ENCODE assay signal across 17 cellular contexts in genomic region chr4:160180206-160180605, GRCh38.
DNase-seq lines count a peak whose midpoint lies in the region; ATAC-seq and TF ChIP-seq lines count a peak whose summit lies in the region.
"Had no signal": no experiment of that assay in that cellular context is flagged by ENCODE, and none has a peak within 500 bp of the region (broad histone marks: within the 10 kb centered on the region; RNA-seq: fewer than 3 reads in every experiment).

No MANE protein-coding gene starts in this region.

- H3K4me1 ChIP-seq in mesenchymal stem cell (ENCODE audit: control insufficient read depth, insufficient read depth, low read depth, low read length) (no peaks in the 10 kb centered on the region), right atrium auricular region (no peaks in the 10 kb centered on the region)

- H3K27ac Mint-ChIP-seq in chondrocyte (ENCODE audit: unreplicated experiment) = peak overlapping the region; percentile 3
- H3K27ac Mint-ChIP-seq: activated T-cell treated with anti-CD3 and anti-CD28 coated beads, Interleukin-2, amount 50 U/mL, for 24 hours; dendritic cell treated with granulocyte-macrophage colony-stimulating factor and Interleukin-4, amounts not matched to agents 40 ng/mL and 50 ng/mL, for 4 days; naive B cell; stimulated activated naive CD8-positive, alpha-beta T cell treated with anti-CD3 and anti-CD28 coated beads, Interleukin-15, amount 100 ng/mL, for 72 hours had no signal

- no peaks in the 10 kb centered on the region for H3K27me3 Mint-ChIP-seq in chondrocyte (ENCODE audit: low read depth)
- H3K27me3 Mint-ChIP-seq: activated T-cell treated with anti-CD3 and anti-CD28 coated beads, Interleukin-2, amount 50 U/mL, for 24 hours; dendritic cell treated with granulocyte-macrophage colony-stimulating factor and Interleukin-4, amounts not matched to agents 40 ng/mL and 50 ng/mL, for 4 days; naive B cell; stimulated activated naive CD8-positive, alpha-beta T cell treated with anti-CD3 and anti-CD28 coated beads, Interleukin-15, amount 100 ng/mL, for 72 hours had no signal

- H3K18ac ChIP-seq in mesenchymal stem cell (ENCODE audit: low read depth in 1 of 2, low read length in 2 of 2) = no peak overlapping the region

- H3K14ac ChIP-seq in mesenchymal stem cell (ENCODE audit: low read length in 2 of 2) = no peak overlapping the region

- no peak overlapping the region for H2BK15ac ChIP-seq in mesenchymal stem cell (ENCODE audit: low read depth, poor library complexity, severe bottlenecking)

- H4K91ac ChIP-seq in mesenchymal stem cell (ENCODE audit: low read length) = no peak overlapping the region

- H3K4me3 ChIP-seq in AG10803 (ENCODE audit: low read length) (no peak overlapping the region), mesenchymal stem cell (ENCODE audit: insufficient read depth in 1 of 2, low read depth in 1 of 2, low read length in 2 of 2) (no peak overlapping the region), right atrium auricular region (no peak overlapping the region)

- no peak for ATAC-seq in GM18858 (IDR thresholded peaks at IDR 0.05; ENCODE audit: unreplicated experiment)
- ATAC-seq: stimulated activated naive CD8-positive, alpha-beta T cell treated with anti-CD3 and anti-CD28 coated beads, Interleukin-15, amount 100 ng/mL, for 72 hours had no signal

- no peak overlapping the region for H2BK120ac ChIP-seq in mesenchymal stem cell (ENCODE audit: low read depth, low read length)

- H2BK5ac ChIP-seq in mesenchymal stem cell (ENCODE audit: low read depth, low read length, poor library complexity, severe bottlenecking) = no peak overlapping the region

- no peak overlapping the region for H2BK12ac ChIP-seq in mesenchymal stem cell (ENCODE audit: low read length in 2 of 2)

- no peak overlapping the region for H3K9ac ChIP-seq in mesenchymal stem cell (ENCODE audit: low read length)

- H3K4ac ChIP-seq in mesenchymal stem cell (ENCODE audit: low read depth in 1 of 2, low read length in 2 of 2) = no peak overlapping the region

- 56% methylated on average over 2 of the region's 2 CpGs for WGBS in mesenchymal stem cell

- no peaks in the 10 kb centered on the region for H3K9me3 Mint-ChIP-seq in chondrocyte (ENCODE audit: low read depth)

- H4K8ac ChIP-seq in mesenchymal stem cell (ENCODE audit: low read length) = no peak overlapping the region

- no peak overlapping the region for H2AK5ac ChIP-seq in mesenchymal stem cell (ENCODE audit: low read length, severe bottlenecking)

- no peaks in the 10 kb centered on the region for H3K36me3 ChIP-seq in mesenchymal stem cell (ENCODE audit: control insufficient read depth in 1 of 2, insufficient read depth in 2 of 2, low read depth in 1 of 2, low read length in 2 of 2)
- H3K36me3 ChIP-seq in right atrium auricular region = no peaks in the 10 kb centered on the region

- no peak for TF ChIP-seq POLR2A in erythroblast (IDR thresholded peaks at IDR 0.05; ENCODE audit: low read length)

- H3K27me3 ChIP-seq in mesenchymal stem cell (ENCODE audit: control insufficient read depth in 1 of 2, insufficient read depth in 1 of 2, low read length in 2 of 2) (no peaks in the 10 kb centered on the region), right atrium auricular region (no peaks in the 10 kb centered on the region)

- TF ChIP-seq CTCF in AG10803 (conservative IDR thresholded peaks at IDR 0.05; ENCODE audit: low read length) (no peak), chondrocyte (IDR thresholded peaks at IDR 0.05) (no peak), right atrium auricular region (IDR thresholded peaks at IDR 0.05) (no peak)

- H3K4me3 Mint-ChIP-seq in chondrocyte (ENCODE audit: unreplicated experiment) = no peak overlapping the region
- H3K4me3 Mint-ChIP-seq: activated T-cell treated with anti-CD3 and anti-CD28 coated beads, Interleukin-2, amount 50 U/mL, for 24 hours; dendritic cell treated with granulocyte-macrophage colony-stimulating factor and Interleukin-4, amounts not matched to agents 40 ng/mL and 50 ng/mL, for 4 days; naive B cell; stimulated activated naive CD8-positive, alpha-beta T cell treated with anti-CD3 and anti-CD28 coated beads, Interleukin-15, amount 100 ng/mL, for 72 hours had no signal

- no peaks in the 10 kb centered on the region for H3K36me3 Mint-ChIP-seq in chondrocyte (ENCODE audit: low read depth)
- H3K36me3 Mint-ChIP-seq: naive B cell had no signal

- H2AFZ ChIP-seq in mesenchymal stem cell (ENCODE audit: low read depth, low read length) = no peak overlapping the region

- peaks cover 3% of the 10 kb centered on the region for H3K9me3 ChIP-seq in mesenchymal stem cell (ENCODE audit: control insufficient read depth, low read length)
- no peaks in the 10 kb centered on the region for H3K9me3 ChIP-seq in right atrium auricular region

- peaks cover 25% of the 10 kb centered on the region for H3K4me1 Mint-ChIP-seq in chondrocyte (ENCODE audit: low read depth)
- H3K4me1 Mint-ChIP-seq: naive B cell; stimulated activated naive CD8-positive, alpha-beta T cell treated with anti-CD3 and anti-CD28 coated beads, Interleukin-15, amount 100 ng/mL, for 72 hours had no signal

- H3K27ac ChIP-seq in mesenchymal stem cell (ENCODE audit: low read length, poor library complexity, severe bottlenecking) = peak overlapping the region; percentile 13
- H3K27ac ChIP-seq in right atrium auricular region = no peak overlapping the region

- no peaks in the 10 kb centered on the region for H3K79me1 ChIP-seq in mesenchymal stem cell (replicated peaks; ENCODE audit: low read length, poor library complexity, severe bottlenecking)

- no peak overlapping the region for H3K4me2 ChIP-seq in mesenchymal stem cell (ENCODE audit: low read length, poor library complexity, severe bottlenecking)

- DNase-seq in AG10803 (ENCODE audit: low read depth) (peak; percentile 5), LoVo (ENCODE audit: low spot score) (peak; percentile 58), chondrocyte (ENCODE audit: low spot score) (no peak), mesenchymal stem cell (peak; percentile 59), NAMALWA (ENCODE audit: low spot score) (no peak), right atrium auricular region (ENCODE audit: low spot score) (no peak), erythroblast (lab: John Stamatoyannopoulos, UW) (no peak)
- DNase-seq: activated CD4-positive, alpha-beta T cell treated with anti-CD3 and anti-CD28 coated beads, Interleukin-2, amount 50 U/mL, for 4 hours; activated T-cell treated with anti-CD3 and anti-CD28 coated beads, Interleukin-2, amount 50 U/mL, for 24 hours; GF-D8; naive B cell; NCI-H2029; NCI-H524 treated with DMSO at 0.1 percent for 48 hours; posterior cingulate gyrus; stimulated activated naive CD8-positive, alpha-beta T cell treated with anti-CD3 and anti-CD28 coated beads, Interleukin-15, amount 100 ng/mL, for 72 hours had no signal

- H3K23ac ChIP-seq in mesenchymal stem cell (ENCODE audit: low read length in 2 of 2) = no peak overlapping the region

Comparison
In these comparisons a context has a peak if more than half of its experiments do, and no peak if none do; other contexts are left out.
1. DNase-seq: peak in AG10803 (single experiment), LoVo (single experiment) and mesenchymal stem cell (single experiment); none in chondrocyte (single experiment), NAMALWA (single experiment), right atrium auricular region (single experiment) and erythroblast (0 of 2).